ENCODE assay signal across 19 cellular contexts in the genomic region with DNA sequence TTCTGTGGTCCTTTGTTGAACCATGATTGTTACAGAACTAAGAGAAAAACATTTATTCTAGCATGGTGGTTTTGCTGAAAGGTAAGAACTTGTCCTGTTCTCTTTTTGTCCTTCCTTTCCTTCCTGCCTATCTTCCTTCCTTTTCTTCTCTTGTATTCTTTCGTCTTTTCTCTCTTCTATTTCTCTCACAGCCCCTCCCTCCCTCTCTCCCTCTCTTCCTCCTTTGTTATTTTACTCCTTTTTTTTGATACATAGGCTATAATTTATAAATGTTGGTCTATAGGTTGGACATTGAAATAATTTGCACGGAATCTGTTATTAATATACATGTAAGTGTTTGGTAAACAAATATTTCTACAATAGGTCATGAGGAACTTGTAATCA. TPM values are rescaled to one million over a fixed set of nuclear protein-coding genes. Genes with fewer than 3 reads are reported as not detected.
DNase-seq lines count a peak whose midpoint lies in the region; ATAC-seq and TF ChIP-seq lines count a peak whose summit lies in the region.
"Had no signal": no experiment of that assay in that cellular context is flagged by ENCODE, and none has a peak within 500 bp of the region (broad histone marks: within the 10 kb centered on the region; RNA-seq: fewer than 3 reads in every experiment).

No MANE protein-coding gene starts in this region.

- H3K36me3 Mint-ChIP-seq in CD8-positive, alpha-beta memory T cell, result no peaks in the 10 kb centered on the region
- H3K36me3 Mint-ChIP-seq in brain, result no peaks in the 10 kb centered on the region
- no peaks in the 10 kb centered on the region for H3K36me3 Mint-ChIP-seq in endothelial cell (ENCODE audit: low read depth, unreplicated experiment)
- no peaks in the 10 kb centered on the region for H3K36me3 Mint-ChIP-seq in activated T-cell treated with anti-CD3 and anti-CD28 coated beads, Interleukin-2, amount 50 U/mL, for 24 hours (ENCODE audit: low read depth)
- H3K36me3 Mint-ChIP-seq: CD4-positive, CD25-positive, alpha-beta regulatory T cell had no signal

- intact Hi-C loops in upper lobe of right lung (cut with DNase I) (no loop called here), stomach (cut with DNase I; ENCODE audit: low total_unique reads) (no loop called here)

- no peak overlapping the region for H3K27ac Mint-ChIP-seq in CD8-positive, alpha-beta memory T cell
- H3K27ac Mint-ChIP-seq in brain (peak overlapping the region in 1 of 5 experiments; percentile 34), endothelial cell (ENCODE audit: unreplicated experiment) (peak overlapping the region; percentile 72)
- H3K27ac Mint-ChIP-seq in activated T-cell treated with anti-CD3 and anti-CD28 coated beads, Interleukin-2, amount 50 U/mL, for 24 hours, result no peak overlapping the region
- H3K27ac Mint-ChIP-seq: CD4-positive, CD25-positive, alpha-beta regulatory T cell; HFFc6 had no signal

- no peaks in the 10 kb centered on the region for H3K9me3 ChIP-seq in CD8-positive, alpha-beta memory T cell (ENCODE audit: low read length)
- H3K9me3 ChIP-seq in upper lobe of right lung (no peaks in the 10 kb centered on the region), stomach (no peaks in the 10 kb centered on the region)
- H3K9me3 ChIP-seq: BE2C, Caco-2 had no signal

- no peak overlapping the region for H3K4me3 Mint-ChIP-seq in CD8-positive, alpha-beta memory T cell
- peak overlapping the region in 3 of 5 experiments; percentile 49 to 73 (median 69) for H3K4me3 Mint-ChIP-seq in brain
- no peak overlapping the region for H3K4me3 Mint-ChIP-seq in endothelial cell (ENCODE audit: unreplicated experiment)
- no peak overlapping the region for H3K4me3 Mint-ChIP-seq in activated T-cell treated with anti-CD3 and anti-CD28 coated beads, Interleukin-2, amount 50 U/mL, for 24 hours
- H3K4me3 Mint-ChIP-seq: CD4-positive, CD25-positive, alpha-beta regulatory T cell; HFFc6 had no signal

- no peaks in the 10 kb centered on the region for H3K36me3 ChIP-seq in CD8-positive, alpha-beta memory T cell (ENCODE audit: insufficient read depth, low read length)
- H3K36me3 ChIP-seq in upper lobe of right lung, result no peaks in the 10 kb centered on the region
- no peaks in the 10 kb centered on the region for H3K36me3 ChIP-seq in stomach
- H3K36me3 ChIP-seq: BE2C had no signal

- DNase-seq in CD8-positive, alpha-beta memory T cell, result no peak
- DNase-seq in endothelial cell (ENCODE audit: low spot score) (no peak), upper lobe of right lung (no peak), DMS79 treated with DMSO at 0.1 percent for 48 hours (lab: John Stamatoyannopoulos, UW) (no peak), stomach (no peak)
- no peak for DNase-seq in activated T-cell treated with anti-CD3 and anti-CD28 coated beads, Interleukin-2, amount 50 U/mL, for 24 hours
- DNase-seq: ACHN; BE2C; C1 segment of cervical spinal cord; Caco-2; CD4-positive, CD25-positive, alpha-beta regulatory T cell; GDM1; GOT3; H7; HFFc6 had no signal

- ATAC-seq in upper lobe of right lung, result no peak
- ATAC-seq: HCT116 had no signal

- CTCF ChIA-PET in CD8-positive, alpha-beta memory T cell (lab: Charles Lee), result no interaction called here

- no peak for TF ChIP-seq EP300 in stomach (IDR thresholded peaks at IDR 0.05)

- whole genome bisulfite sequencing in stomach, 5 donors, result 63 to 82% (median 70%) methylated on average over 2 of the region's 2 CpGs

- TF ChIP-seq POLR2A in stomach (IDR thresholded peaks at IDR 0.05), result no peak

- H3K27me3 Mint-ChIP-seq in CD8-positive, alpha-beta memory T cell, result no peaks in the 10 kb centered on the region
- H3K27me3 Mint-ChIP-seq in brain (no peaks in the 10 kb centered on the region), endothelial cell (ENCODE audit: unreplicated experiment) (peaks cover 6% of the 10 kb centered on the region)
- no peaks in the 10 kb centered on the region for H3K27me3 Mint-ChIP-seq in activated T-cell treated with anti-CD3 and anti-CD28 coated beads, Interleukin-2, amount 50 U/mL, for 24 hours
- H3K27me3 Mint-ChIP-seq: CD4-positive, CD25-positive, alpha-beta regulatory T cell had no signal

- no peaks in the 10 kb centered on the region for H3K27me3 ChIP-seq in CD8-positive, alpha-beta memory T cell (ENCODE audit: insufficient read depth, low read length, poor library complexity, severe bottlenecking)
- H3K27me3 ChIP-seq in upper lobe of right lung (no peaks in the 10 kb centered on the region), stomach (no peaks in the 10 kb centered on the region)
- H3K27me3 ChIP-seq: BE2C had no signal

- no peak overlapping the region for H3K4me3 ChIP-seq in CD8-positive, alpha-beta memory T cell (ENCODE audit: low read length)
- H3K4me3 ChIP-seq in upper lobe of right lung, result no peak overlapping the region
- no peak overlapping the region for H3K4me3 ChIP-seq in stomach

- no peaks in the 10 kb centered on the region for H3K4me1 Mint-ChIP-seq in CD8-positive, alpha-beta memory T cell
- H3K4me1 Mint-ChIP-seq in brain (peaks cover 67% of the 10 kb centered on the region), endothelial cell (ENCODE audit: unreplicated experiment) (peaks cover 26% of the 10 kb centered on the region)
- no peaks in the 10 kb centered on the region for H3K4me1 Mint-ChIP-seq in activated T-cell treated with anti-CD3 and anti-CD28 coated beads, Interleukin-2, amount 50 U/mL, for 24 hours (ENCODE audit: low read depth)
- H3K4me1 Mint-ChIP-seq: CD4-positive, CD25-positive, alpha-beta regulatory T cell had no signal

- TF ChIP-seq CTCF in brain (conservative IDR thresholded peaks at IDR 0.05), result no peak
- TF ChIP-seq CTCF in endothelial cell (IDR thresholded peaks at IDR 0.05; ENCODE audit: unreplicated experiment), result no peak
- TF ChIP-seq CTCF in upper lobe of right lung (IDR thresholded peaks at IDR 0.05), result no peak
- TF ChIP-seq CTCF in stomach (IDR thresholded peaks at IDR 0.05), result no peak

- POLR2A ChIA-PET in CD8-positive, alpha-beta memory T cell (lab: Charles Lee), result no interaction called here

- H3K4me1 ChIP-seq in CD8-positive, alpha-beta memory T cell (ENCODE audit: insufficient read depth, low read length), result no peaks in the 10 kb centered on the region
- peaks cover 5% of the 10 kb centered on the region for H3K4me1 ChIP-seq in upper lobe of right lung
- H3K4me1 ChIP-seq in stomach, result no peaks in the 10 kb centered on the region
- H3K4me1 ChIP-seq: Caco-2 had no signal

- H3K27ac ChIP-seq in CD8-positive, alpha-beta memory T cell (ENCODE audit: low read depth, low read length), result peak overlapping the region; percentile 40
- H3K27ac ChIP-seq in upper lobe of right lung, result peak overlapping the region; percentile 2
- no peak overlapping the region for H3K27ac ChIP-seq in stomach
- H3K27ac ChIP-seq: HL-60 had no signal

- peaks cover 0 to 4% (median 0%) of the 10 kb centered on the region in 5 donors for H3K9me3 Mint-ChIP-seq in CD8-positive, alpha-beta memory T cell
- H3K9me3 Mint-ChIP-seq in brain (no peaks in the 10 kb centered on the region), endothelial cell (ENCODE audit: unreplicated experiment) (no peaks in the 10 kb centered on the region)
- H3K9me3 Mint-ChIP-seq in activated T-cell treated with anti-CD3 and anti-CD28 coated beads, Interleukin-2, amount 50 U/mL, for 24 hours, result no peaks in the 10 kb centered on the region
- H3K9me3 Mint-ChIP-seq: HFFc6 had no signal

RNA-seq across cellular contexts. Expression of gene ADGRB3, which starts 18.6 kb away (rescaled TPM):
- total RNA-seq in CD8-positive, alpha-beta memory T cell, result not detected
- not detected for polyA plus RNA-seq in CD8-positive, alpha-beta memory T cell
- polyA plus RNA-seq in brain (ENCODE audit: insufficient read depth, low read depth, low replicate concordance), result 6.2 TPM
- 2.4 TPM for total RNA-seq in endothelial cell (ENCODE audit: unreplicated experiment)
- total RNA-seq in upper lobe of right lung, result 3.5 TPM
- total RNA-seq in stomach, result 10 to 100 TPM in 1 of 5 donors, 1 to 10 TPM in 1, under 1 TPM in 2, not detected in 1; 0.45 to 16.0 (median 1.1) TPM
- under 1 TPM; 0.19 to 0.63 (median 0.61) TPM for polyA plus RNA-seq in stomach
- total RNA-seq: A172; CD4-positive, CD25-positive, alpha-beta regulatory T cell had no signal
- polyA plus RNA-seq: CD4-positive, CD25-positive, alpha-beta regulatory T cell had no signal

Comparison
In these comparisons a context has a peak if more than half of its experiments do, and no peak if none do; other contexts are left out.
1. H3K27ac ChIP-seq: peak in CD8-positive, alpha-beta memory T cell (single experiment) and upper lobe of right lung (single experiment); none in stomach (0 of 5).
2. H3K4me3 Mint-ChIP-seq: peak in brain (3 of 5); none in CD8-positive, alpha-beta memory T cell (0 of 7), endothelial cell (single experiment) and activated T-cell treated with anti-CD3 and anti-CD28 coated beads, Interleukin-2, amount 50 U/mL, for 24 hours (single experiment).